Comparison of ENCODE assay signal across 1 cellular context in genomic region chr19:33396701-33397535, GRCh38.
TF ChIP-seq lines count a peak whose summit lies in the region.

No MANE protein-coding gene starts in this region.

TF ChIP-seq in HepG2, 621 proteins besides CTCF, POLR2A, EP300 and RAD21 (continued from another document and continues in another):
- TF ChIP-seq HOMEZ (CRISPR knock-in tag; IDR thresholded peaks at IDR 0.05; ENCODE audit: low read depth) (peak; percentile 92), TOE1 (CRISPR knock-in tag; IDR thresholded peaks at IDR 0.05) (0 out of 2 replicates have a peak, but pooled peaks have one; percentile 42), PBX2 (CRISPR knock-in tag; IDR thresholded peaks at IDR 0.05) (peak; percentile 61), CCDC6 (CRISPR knock-in tag; IDR thresholded peaks at IDR 0.05) (peak; percentile 83), ZNF432 (CRISPR knock-in tag; IDR thresholded peaks at IDR 0.05; ENCODE audit: borderline replicate concordance) (no peak), ZNF574 (CRISPR knock-in tag; IDR thresholded peaks at IDR 0.05) (peak; percentile 84), RFXAP (CRISPR knock-in tag; IDR thresholded peaks at IDR 0.05; ENCODE audit: borderline replicate concordance) (peak; percentile 50; the same call in 1 of the 2 replicates), HOXD1 (CRISPR knock-in tag; IDR thresholded peaks at IDR 0.05) (no peak; the same call in 1 of the 2 replicates), MIER2 (CRISPR knock-in tag; IDR thresholded peaks at IDR 0.05) (peak; percentile 57; the same call in 1 of the 2 replicates), ZBTB3 (CRISPR knock-in tag; IDR thresholded peaks at IDR 0.05; ENCODE audit: borderline replicate concordance, low read depth) (peak; percentile 81; the same call in 1 of the 2 replicates), ZNF253 (CRISPR knock-in tag; IDR thresholded peaks at IDR 0.05; ENCODE audit: borderline replicate concordance) (0 out of 2 replicates have a peak, but pooled peaks have one; percentile 51), NR2F1 (CRISPR knock-in tag; IDR thresholded peaks at IDR 0.05) (peak; percentile 78 to 92; a peak in 3 of 4 replicates), NAIF1 (CRISPR knock-in tag; IDR thresholded peaks at IDR 0.05; ENCODE audit: borderline replicate concordance) (no peak), MYPOP (CRISPR knock-in tag; IDR thresholded peaks at IDR 0.05) (0 out of 2 replicates have a peak, but pooled peaks have one; percentile 85), HNRNPL (IDR thresholded peaks at IDR 0.05; ENCODE audit: low read depth, low read length) (0 out of 2 replicates have a peak, but pooled peaks have one; percentile 53), ZNF264 (CRISPR knock-in tag; IDR thresholded peaks at IDR 0.05) (peak; percentile 88; the same call in 1 of the 2 replicates), ZNF720 (CRISPR knock-in tag; IDR thresholded peaks at IDR 0.05) (no peak), ZNF274 (CRISPR knock-in tag; IDR thresholded peaks at IDR 0.05) (0 out of 2 replicates have a peak, but pooled peaks have one; percentile 20), STAG1 (CRISPR knock-in tag; IDR thresholded peaks at IDR 0.05) (peak; percentile 52), MAZ (IDR thresholded peaks at IDR 0.05; ENCODE audit: borderline replicate concordance, low read depth, low read length) (no peak), MAZ (CRISPR knock-in tag; IDR thresholded peaks at IDR 0.05; ENCODE audit: low read depth) (peak; percentile 75), KLF15 (CRISPR knock-in tag; IDR thresholded peaks at IDR 0.05; ENCODE audit: borderline replicate concordance) (peak; percentile 40; the same call in 1 of the 2 replicates), ZSCAN29 (CRISPR knock-in tag; conservative IDR thresholded peaks at IDR 0.05) (peak; percentile 88; the same call in 1 of the 2 replicates), DR1 (CRISPR knock-in tag; IDR thresholded peaks at IDR 0.05) (0 out of 2 replicates have a peak, but pooled peaks have one; percentile 20), JUND (CRISPR knock-in tag; IDR thresholded peaks at IDR 0.05) (peak; percentile 87), ZNF296 (CRISPR knock-in tag; conservative IDR thresholded peaks at IDR 0.05) (peak; percentile 74; the same call in 1 of the 2 replicates), KMT2A (CRISPR knock-in tag; IDR thresholded peaks at IDR 0.05) (peak; percentile 59; the same call in 1 of the 2 replicates), ZNF616 (CRISPR knock-in tag; IDR thresholded peaks at IDR 0.05; ENCODE audit: low read depth) (0 out of 2 replicates have a peak, but pooled peaks have one; percentile 68)
- TF ChIP-seq, protein P1, sequence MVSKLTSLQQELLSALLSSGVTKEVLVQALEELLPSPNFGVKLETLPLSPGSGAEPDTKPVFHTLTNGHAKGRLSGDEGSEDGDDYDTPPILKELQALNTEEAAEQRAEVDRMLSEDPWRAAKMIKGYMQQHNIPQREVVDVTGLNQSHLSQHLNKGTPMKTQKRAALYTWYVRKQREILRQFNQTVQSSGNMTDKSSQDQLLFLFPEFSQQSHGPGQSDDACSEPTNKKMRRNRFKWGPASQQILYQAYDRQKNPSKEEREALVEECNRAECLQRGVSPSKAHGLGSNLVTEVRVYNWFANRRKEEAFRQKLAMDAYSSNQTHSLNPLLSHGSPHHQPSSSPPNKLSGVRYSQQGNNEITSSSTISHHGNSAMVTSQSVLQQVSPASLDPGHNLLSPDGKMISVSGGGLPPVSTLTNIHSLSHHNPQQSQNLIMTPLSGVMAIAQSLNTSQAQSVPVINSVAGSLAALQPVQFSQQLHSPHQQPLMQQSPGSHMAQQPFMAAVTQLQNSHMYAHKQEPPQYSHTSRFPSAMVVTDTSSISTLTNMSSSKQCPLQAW (CRISPR knock-in tag; IDR thresholded peaks at IDR 0.05): peak; percentile 96
- TF ChIP-seq, protein P2, sequence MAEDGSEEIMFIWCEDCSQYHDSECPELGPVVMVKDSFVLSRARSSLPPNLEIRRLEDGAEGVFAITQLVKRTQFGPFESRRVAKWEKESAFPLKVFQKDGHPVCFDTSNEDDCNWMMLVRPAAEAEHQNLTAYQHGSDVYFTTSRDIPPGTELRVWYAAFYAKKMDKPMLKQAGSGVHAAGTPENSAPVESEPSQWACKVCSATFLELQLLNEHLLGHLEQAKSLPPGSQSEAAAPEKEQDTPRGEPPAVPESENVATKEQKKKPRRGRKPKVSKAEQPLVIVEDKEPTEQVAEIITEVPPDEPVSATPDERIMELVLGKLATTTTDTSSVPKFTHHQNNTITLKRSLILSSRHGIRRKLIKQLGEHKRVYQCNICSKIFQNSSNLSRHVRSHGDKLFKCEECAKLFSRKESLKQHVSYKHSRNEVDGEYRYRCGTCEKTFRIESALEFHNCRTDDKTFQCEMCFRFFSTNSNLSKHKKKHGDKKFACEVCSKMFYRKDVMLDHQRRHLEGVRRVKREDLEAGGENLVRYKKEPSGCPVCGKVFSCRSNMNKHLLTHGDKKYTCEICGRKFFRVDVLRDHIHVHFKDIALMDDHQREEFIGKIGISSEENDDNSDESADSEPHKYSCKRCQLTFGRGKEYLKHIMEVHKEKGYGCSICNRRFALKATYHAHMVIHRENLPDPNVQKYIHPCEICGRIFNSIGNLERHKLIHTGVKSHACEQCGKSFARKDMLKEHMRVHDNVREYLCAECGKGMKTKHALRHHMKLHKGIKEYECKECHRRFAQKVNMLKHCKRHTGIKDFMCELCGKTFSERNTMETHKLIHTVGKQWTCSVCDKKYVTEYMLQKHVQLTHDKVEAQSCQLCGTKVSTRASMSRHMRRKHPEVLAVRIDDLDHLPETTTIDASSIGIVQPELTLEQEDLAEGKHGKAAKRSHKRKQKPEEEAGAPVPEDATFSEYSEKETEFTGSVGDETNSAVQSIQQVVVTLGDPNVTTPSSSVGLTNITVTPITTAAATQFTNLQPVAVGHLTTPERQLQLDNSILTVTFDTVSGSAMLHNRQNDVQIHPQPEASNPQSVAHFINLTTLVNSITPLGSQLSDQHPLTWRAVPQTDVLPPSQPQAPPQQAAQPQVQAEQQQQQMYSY (CRISPR knock-in tag; IDR thresholded peaks at IDR 0.05): peak; percentile 84
- TF ChIP-seq, protein P3, sequence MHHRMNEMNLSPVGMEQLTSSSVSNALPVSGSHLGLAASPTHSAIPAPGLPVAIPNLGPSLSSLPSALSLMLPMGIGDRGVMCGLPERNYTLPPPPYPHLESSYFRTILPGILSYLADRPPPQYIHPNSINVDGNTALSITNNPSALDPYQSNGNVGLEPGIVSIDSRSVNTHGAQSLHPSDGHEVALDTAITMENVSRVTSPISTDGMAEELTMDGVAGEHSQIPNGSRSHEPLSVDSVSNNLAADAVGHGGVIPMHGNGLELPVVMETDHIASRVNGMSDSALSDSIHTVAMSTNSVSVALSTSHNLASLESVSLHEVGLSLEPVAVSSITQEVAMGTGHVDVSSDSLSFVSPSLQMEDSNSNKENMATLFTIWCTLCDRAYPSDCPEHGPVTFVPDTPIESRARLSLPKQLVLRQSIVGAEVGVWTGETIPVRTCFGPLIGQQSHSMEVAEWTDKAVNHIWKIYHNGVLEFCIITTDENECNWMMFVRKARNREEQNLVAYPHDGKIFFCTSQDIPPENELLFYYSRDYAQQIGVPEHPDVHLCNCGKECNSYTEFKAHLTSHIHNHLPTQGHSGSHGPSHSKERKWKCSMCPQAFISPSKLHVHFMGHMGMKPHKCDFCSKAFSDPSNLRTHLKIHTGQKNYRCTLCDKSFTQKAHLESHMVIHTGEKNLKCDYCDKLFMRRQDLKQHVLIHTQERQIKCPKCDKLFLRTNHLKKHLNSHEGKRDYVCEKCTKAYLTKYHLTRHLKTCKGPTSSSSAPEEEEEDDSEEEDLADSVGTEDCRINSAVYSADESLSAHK (CRISPR knock-in tag; IDR thresholded peaks at IDR 0.05; ENCODE audit: borderline replicate concordance): no peak
- TF ChIP-seq, protein P4, sequence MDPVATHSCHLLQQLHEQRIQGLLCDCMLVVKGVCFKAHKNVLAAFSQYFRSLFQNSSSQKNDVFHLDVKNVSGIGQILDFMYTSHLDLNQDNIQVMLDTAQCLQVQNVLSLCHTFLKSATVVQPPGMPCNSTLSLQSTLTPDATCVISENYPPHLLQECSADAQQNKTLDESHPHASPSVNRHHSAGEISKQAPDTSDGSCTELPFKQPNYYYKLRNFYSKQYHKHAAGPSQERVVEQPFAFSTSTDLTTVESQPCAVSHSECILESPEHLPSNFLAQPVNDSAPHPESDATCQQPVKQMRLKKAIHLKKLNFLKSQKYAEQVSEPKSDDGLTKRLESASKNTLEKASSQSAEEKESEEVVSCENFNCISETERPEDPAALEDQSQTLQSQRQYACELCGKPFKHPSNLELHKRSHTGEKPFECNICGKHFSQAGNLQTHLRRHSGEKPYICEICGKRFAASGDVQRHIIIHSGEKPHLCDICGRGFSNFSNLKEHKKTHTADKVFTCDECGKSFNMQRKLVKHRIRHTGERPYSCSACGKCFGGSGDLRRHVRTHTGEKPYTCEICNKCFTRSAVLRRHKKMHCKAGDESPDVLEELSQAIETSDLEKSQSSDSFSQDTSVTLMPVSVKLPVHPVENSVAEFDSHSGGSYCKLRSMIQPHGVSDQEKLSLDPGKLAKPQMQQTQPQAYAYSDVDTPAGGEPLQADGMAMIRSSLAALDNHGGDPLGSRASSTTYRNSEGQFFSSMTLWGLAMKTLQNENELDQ (CRISPR knock-in tag; IDR thresholded peaks at IDR 0.05; ENCODE audit: borderline replicate concordance): no peak
- TF ChIP-seq, protein P5, sequence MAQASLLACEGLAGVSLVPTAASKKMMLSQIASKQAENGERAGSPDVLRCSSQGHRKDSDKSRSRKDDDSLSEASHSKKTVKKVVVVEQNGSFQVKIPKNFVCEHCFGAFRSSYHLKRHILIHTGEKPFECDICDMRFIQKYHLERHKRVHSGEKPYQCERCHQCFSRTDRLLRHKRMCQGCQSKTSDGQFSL (CRISPR knock-in tag; IDR thresholded peaks at IDR 0.05): peak; percentile 97
- TF ChIP-seq, protein P6, sequence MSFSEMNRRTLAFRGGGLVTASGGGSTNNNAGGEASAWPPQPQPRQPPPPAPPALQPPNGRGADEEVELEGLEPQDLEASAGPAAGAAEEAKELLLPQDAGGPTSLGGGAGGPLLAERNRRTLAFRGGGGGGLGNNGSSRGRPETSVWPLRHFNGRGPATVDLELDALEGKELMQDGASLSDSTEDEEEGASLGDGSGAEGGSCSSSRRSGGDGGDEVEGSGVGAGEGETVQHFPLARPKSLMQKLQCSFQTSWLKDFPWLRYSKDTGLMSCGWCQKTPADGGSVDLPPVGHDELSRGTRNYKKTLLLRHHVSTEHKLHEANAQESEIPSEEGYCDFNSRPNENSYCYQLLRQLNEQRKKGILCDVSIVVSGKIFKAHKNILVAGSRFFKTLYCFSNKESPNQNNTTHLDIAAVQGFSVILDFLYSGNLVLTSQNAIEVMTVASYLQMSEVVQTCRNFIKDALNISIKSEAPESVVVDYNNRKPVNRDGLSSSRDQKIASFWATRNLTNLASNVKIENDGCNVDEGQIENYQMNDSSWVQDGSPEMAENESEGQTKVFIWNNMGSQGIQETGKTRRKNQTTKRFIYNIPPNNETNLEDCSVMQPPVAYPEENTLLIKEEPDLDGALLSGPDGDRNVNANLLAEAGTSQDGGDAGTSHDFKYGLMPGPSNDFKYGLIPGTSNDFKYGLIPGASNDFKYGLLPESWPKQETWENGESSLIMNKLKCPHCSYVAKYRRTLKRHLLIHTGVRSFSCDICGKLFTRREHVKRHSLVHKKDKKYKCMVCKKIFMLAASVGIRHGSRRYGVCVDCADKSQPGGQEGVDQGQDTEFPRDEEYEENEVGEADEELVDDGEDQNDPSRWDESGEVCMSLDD (CRISPR knock-in tag; IDR thresholded peaks at IDR 0.05; ENCODE audit: borderline replicate concordance): peak; percentile 91
